In genomic region chr17:55496094-55496881, GRCh38 we compare ENCODE assay signal across 10 cellular contexts. TPM values are rescaled to one million over a fixed set of nuclear protein-coding genes. Genes with fewer than 3 reads are reported as not detected.
A peak's percentile ranks its signal among the peaks of the same experiment; 100 is the strongest.
DNase-seq lines count a peak whose midpoint lies in the region; ATAC-seq and TF ChIP-seq lines count a peak whose summit lies in the region.
"Had no signal": no experiment of that assay in that cellular context is flagged by ENCODE, and none has a peak within 500 bp of the region (broad histone marks: within the 10 kb centered on the region; RNA-seq: fewer than 3 reads in every experiment).

No MANE protein-coding gene starts in this region.

- no peak overlapping the region for H3K27ac Mint-ChIP-seq in naive thymus-derived CD8-positive, alpha-beta T cell
- no peak overlapping the region for H3K27ac Mint-ChIP-seq in activated CD8-positive, alpha-beta T cell treated with anti-CD3 and anti-CD28 coated beads for 36 hours
- H3K27ac Mint-ChIP-seq: activated CD8-positive, alpha-beta T cell treated with anti-CD3 and anti-CD28 coated beads, Interleukin-2, amount 10 ng/mL, durations not matched to agents 7 days and 5 days had no signal

- no peak overlapping the region for H2AFZ ChIP-seq in OCI-LY7 (ENCODE audit: low read length)

- CTCF ChIA-PET in RWPE1 (lab: Yijun Ruan, JAX): no interaction called here
- CTCF ChIA-PET in OCI-LY7 (lab: Charles Lee; ENCODE audit: unreplicated experiment): no interaction called here
- CTCF ChIA-PET in activated CD8-positive, alpha-beta T cell treated with anti-CD3 and anti-CD28 coated beads for 36 hours (lab: Charles Lee): no interaction called here

- no peaks in the 10 kb centered on the region for H3K9me3 Mint-ChIP-seq in naive thymus-derived CD8-positive, alpha-beta T cell
- no peaks in the 10 kb centered on the region for H3K9me3 Mint-ChIP-seq in activated CD8-positive, alpha-beta T cell treated with anti-CD3 and anti-CD28 coated beads for 36 hours

- H3K27me3 Mint-ChIP-seq in naive thymus-derived CD8-positive, alpha-beta T cell: peaks cover 8 to 17% (median 10%) of the 10 kb centered on the region in 5 donors
- H3K27me3 Mint-ChIP-seq in activated CD8-positive, alpha-beta T cell treated with anti-CD3 and anti-CD28 coated beads for 36 hours: peaks cover 10% of the 10 kb centered on the region

- no peaks in the 10 kb centered on the region for H3K36me3 Mint-ChIP-seq in naive thymus-derived CD8-positive, alpha-beta T cell
- H3K36me3 Mint-ChIP-seq in activated CD8-positive, alpha-beta T cell treated with anti-CD3 and anti-CD28 coated beads for 36 hours (ENCODE audit: low read depth): no peaks in the 10 kb centered on the region

- no peaks in the 10 kb centered on the region for H3K4me1 ChIP-seq in OCI-LY7 (ENCODE audit: insufficient read depth, low read length, poor library complexity, severe bottlenecking)

- no peaks in the 10 kb centered on the region for H4K20me1 ChIP-seq in OCI-LY7 (ENCODE audit: insufficient read depth, low read length)

- no peak overlapping the region for H3K4me3 ChIP-seq in OCI-LY7 (ENCODE audit: low read depth, low read length, poor library complexity, severe bottlenecking)

- H3K9me3 ChIP-seq in OCI-LY7 (ENCODE audit: low read length): no peaks in the 10 kb centered on the region

- H3K27ac ChIP-seq in RWPE1: no peak overlapping the region
- no peak overlapping the region for H3K27ac ChIP-seq in OCI-LY7 (ENCODE audit: low read depth, low read length, poor library complexity, severe bottlenecking)

- H3K79me2 ChIP-seq in OCI-LY7 (ENCODE audit: insufficient read depth, low read depth, low read length): no peaks in the 10 kb centered on the region

- H3K4me3 Mint-ChIP-seq in naive thymus-derived CD8-positive, alpha-beta T cell: no peak overlapping the region
- no peak overlapping the region for H3K4me3 Mint-ChIP-seq in activated CD8-positive, alpha-beta T cell treated with anti-CD3 and anti-CD28 coated beads for 36 hours
- H3K4me3 Mint-ChIP-seq: activated CD8-positive, alpha-beta T cell treated with anti-CD3 and anti-CD28 coated beads, Interleukin-2, amount 10 ng/mL, durations not matched to agents 7 days and 5 days had no signal

- TF ChIP-seq CTCF in GM10266 (IDR thresholded peaks at IDR 0.05; ENCODE audit: control insufficient read depth, insufficient read depth, low read depth, missing control alignments): no peak
- TF ChIP-seq CTCF in RWPE1 (conservative IDR thresholded peaks at IDR 0.05; ENCODE audit: low read depth): no peak
- TF ChIP-seq CTCF in OCI-LY7 (conservative IDR thresholded peaks at IDR 0.05; ENCODE audit: low read length): no peak
- TF ChIP-seq CTCF in activated CD8-positive, alpha-beta T cell treated with anti-CD3 and anti-CD28 coated beads for 36 hours (IDR thresholded peaks at IDR 0.05): no peak

- POLR2A ChIA-PET in RWPE1 (lab: Yijun Ruan, JAX; ENCODE audit: low non-redundant PET) (no interaction called here), OCI-LY7 (lab: Charles Lee) (no interaction called here)
- POLR2A ChIA-PET in naive thymus-derived CD8-positive, alpha-beta T cell (lab: Charles Lee): no interaction called here
- POLR2A ChIA-PET in activated CD8-positive, alpha-beta T cell treated with anti-CD3 and anti-CD28 coated beads for 36 hours (lab: Charles Lee): no interaction called here

- no peak for ATAC-seq in HG03457 (IDR thresholded peaks at IDR 0.05; ENCODE audit: unreplicated experiment)
- ATAC-seq in naive thymus-derived CD8-positive, alpha-beta T cell: no peak
- no peak for ATAC-seq in activated CD8-positive, alpha-beta T cell treated with anti-CD3 and anti-CD28 coated beads for 36 hours
- ATAC-seq: activated CD8-positive, alpha-beta T cell treated with anti-CD3 and anti-CD28 coated beads, Interleukin-2, amount 10 ng/mL, durations not matched to agents 7 days and 5 days had no signal

- H3K4me2 ChIP-seq in OCI-LY7 (ENCODE audit: low read length): no peak overlapping the region

- H3K9me2 ChIP-seq in OCI-LY7 (ENCODE audit: insufficient read depth, low read length): no peaks in the 10 kb centered on the region

- intact Hi-C loops in OCI-LY7 (cut with micrococcal nuclease; ENCODE audit: unreplicated experiment): loop anchor here (5.0 kb wide), 1 partner anchor 109 kb away; no protein-coding TSS in a partner anchor
- intact Hi-C loops in activated CD8-positive, alpha-beta T cell treated with anti-CD3 and anti-CD28 coated beads for 36 hours (cut with micrococcal nuclease): no loop called here

- H3K36me3 ChIP-seq in OCI-LY7 (ENCODE audit: insufficient read depth, low read length): no peaks in the 10 kb centered on the region

- BruUV-seq in OCI-LY7 (replicated peaks; lab: Mats Ljungman, UMichigan): no TSS peak

- peak; percentile 26 for DNase-seq in GM10266 (ENCODE audit: extremely low spot score)
- DNase-seq in RWPE1 (ENCODE audit: low spot score): peak; percentile 33
- DNase-seq in fibroblast of the conjunctiva (ENCODE audit: low read depth): peak; percentile 18
- DNase-seq in renal cortical epithelial cell (ENCODE audit: low read depth): peak; percentile 83
- no peak for DNase-seq in naive thymus-derived CD8-positive, alpha-beta T cell
- DNase-seq in OCI-LY7 (ENCODE audit: low spot score): no peak
- no peak for DNase-seq in activated CD8-positive, alpha-beta T cell treated with anti-CD3 and anti-CD28 coated beads for 36 hours
- DNase-seq: activated CD8-positive, alpha-beta T cell treated with anti-CD3 and anti-CD28 coated beads, Interleukin-2, amount 10 ng/mL, durations not matched to agents 7 days and 5 days had no signal

- H3K4me1 Mint-ChIP-seq in naive thymus-derived CD8-positive, alpha-beta T cell: no peaks in the 10 kb centered on the region
- no peaks in the 10 kb centered on the region for H3K4me1 Mint-ChIP-seq in activated CD8-positive, alpha-beta T cell treated with anti-CD3 and anti-CD28 coated beads for 36 hours (ENCODE audit: low read depth)

RNA-seq across cellular contexts. Expression of gene SMIM36, which starts 15.0 kb away (rescaled TPM):
- total RNA-seq in renal cortical epithelial cell (not detected in 2 replicates), OCI-LY7 (2022) (not detected in 2 replicates)
- not detected for total RNA-seq in naive thymus-derived CD8-positive, alpha-beta T cell
- under 1 TPM in 1 of 3 donors, not detected in 2; 0.05 TPM for polyA plus RNA-seq in naive thymus-derived CD8-positive, alpha-beta T cell
- not detected in 2 replicates for total RNA-seq in OCI-LY7 (2014; rRNA removed; shearing (Covaris generic))
- total RNA-seq in activated CD8-positive, alpha-beta T cell treated with anti-CD3 and anti-CD28 coated beads for 36 hours: not detected
- total RNA-seq: activated CD8-positive, alpha-beta T cell treated with anti-CD3 and anti-CD28 coated beads, Interleukin-2, amount 10 ng/mL, durations not matched to agents 7 days and 5 days; cerebellum had no signal

Comparison
In these comparisons a context has a peak if more than half of its experiments do, and no peak if none do; other contexts are left out.
1. DNase-seq: peak in GM10266 (single experiment), RWPE1 (single experiment), fibroblast of the conjunctiva (single experiment) and renal cortical epithelial cell (single experiment); none in naive thymus-derived CD8-positive, alpha-beta T cell (0 of 10), OCI-LY7 (single experiment) and activated CD8-positive, alpha-beta T cell treated with anti-CD3 and anti-CD28 coated beads for 36 hours (single experiment).